ENCODE assay signal across 14 cellular contexts in the genomic region with DNA sequence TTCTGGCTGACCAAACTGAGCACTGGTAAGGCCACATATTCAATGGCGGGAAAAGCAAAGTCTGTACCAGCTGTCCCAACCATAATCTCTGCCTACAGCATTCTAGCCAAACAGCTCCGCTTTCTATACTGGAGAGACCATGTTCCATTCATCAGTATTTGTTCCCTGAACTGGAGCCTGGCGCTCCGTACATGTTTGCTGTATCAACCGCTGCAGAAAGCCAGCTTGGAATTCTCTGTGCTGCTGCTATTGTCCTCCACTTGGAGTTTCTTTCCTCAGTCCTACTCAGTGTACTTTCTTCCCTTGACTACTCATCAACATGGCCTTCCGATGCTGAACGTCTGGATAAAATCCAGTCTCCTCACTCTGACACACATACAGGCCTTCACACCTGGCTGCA. TPM values are rescaled to one million over a fixed set of nuclear protein-coding genes. Genes with fewer than 3 reads are reported as not detected.
DNase-seq lines count a peak whose midpoint lies in the region; ATAC-seq and FAIRE-seq lines count a peak whose summit lies in the region.
"Had no signal": no experiment of that assay in that cellular context is flagged by ENCODE, and none has a peak within 500 bp of the region (broad histone marks: within the 10 kb centered on the region; RNA-seq: fewer than 3 reads in every experiment).

No MANE protein-coding gene starts in this region.

- peaks cover 27% of the 10 kb centered on the region for H3K36me3 Mint-ChIP-seq in activated naive CD4-positive, alpha-beta T cell treated with anti-CD3 and anti-CD28 coated beads, Interleukin-2, amount 10 ng/mL, durations not matched to agents 7 days and 5 days
- H3K36me3 Mint-ChIP-seq in activated CD4-positive, alpha-beta memory T cell treated with anti-CD3 and anti-CD28 coated beads, Interleukin-2, amount 10 ng/mL, durations not matched to agents 7 days and 5 days (ENCODE audit: low read depth), result peaks cover 22% of the 10 kb centered on the region
- peaks cover 4 to 17% (median 6%) of the 10 kb centered on the region in 3 donors for H3K36me3 Mint-ChIP-seq in immature natural killer cell
- peaks cover 8% of the 10 kb centered on the region for H3K36me3 Mint-ChIP-seq in stimulated activated memory B cell treated with anti-CD40 and anti-IgM and Interleukin-4, amounts not matched to agents 10 μg/mL and 1 μg/mL and 100 μg/mL, for 72 hours

- peaks cover 5% of the 10 kb centered on the region for H3K27me3 Mint-ChIP-seq in activated naive CD4-positive, alpha-beta T cell treated with anti-CD3 and anti-CD28 coated beads, Interleukin-2, amount 10 ng/mL, durations not matched to agents 7 days and 5 days
- H3K27me3 Mint-ChIP-seq in activated CD4-positive, alpha-beta memory T cell treated with anti-CD3 and anti-CD28 coated beads, Interleukin-2, amount 10 ng/mL, durations not matched to agents 7 days and 5 days, result no peaks in the 10 kb centered on the region
- peaks cover 11 to 25% (median 21%) of the 10 kb centered on the region in 3 donors for H3K27me3 Mint-ChIP-seq in immature natural killer cell (ENCODE audit: low read depth in 3 of 3)
- no peaks in the 10 kb centered on the region for H3K27me3 Mint-ChIP-seq in stimulated activated memory B cell treated with anti-CD40 and anti-IgM and Interleukin-4, amounts not matched to agents 10 μg/mL and 1 μg/mL and 100 μg/mL, for 72 hours
- H3K27me3 Mint-ChIP-seq: effector memory CD8-positive, alpha-beta T cell had no signal

- no peak for FAIRE-seq in small intestine (lab: Jason Lieb, UNC)
- FAIRE-seq: GM12892 had no signal

- H3K4me1 ChIP-seq in small intestine (ENCODE audit: control insufficient read depth in 2 of 2, insufficient read depth in 1 of 2, low read depth in 1 of 2, low read length in 1 of 2), result peaks cover 12% of the 10 kb centered on the region in 2 donors

- 85 to 89% (median 87%) methylated on average over 7 of the region's 7 CpGs for WGBS in small intestine, 3 donors

- DNase-seq in activated naive CD4-positive, alpha-beta T cell treated with anti-CD3 and anti-CD28 coated beads, Interleukin-2, amount 10 ng/mL, durations not matched to agents 7 days and 5 days, result no peak
- DNase-seq in activated naive CD4-positive, alpha-beta T cell treated with Interleukin-2 at 50 U/mL for 16 hours, result no peak
- DNase-seq in activated CD4-positive, alpha-beta memory T cell treated with anti-CD3 and anti-CD28 coated beads, Interleukin-2, amount 10 ng/mL, durations not matched to agents 7 days and 5 days, result no peak
- DNase-seq in immature natural killer cell, result no peak
- no peak for DNase-seq in T-helper 9 cell
- no peak for DNase-seq in activated gamma-delta T cell (lab: John Stamatoyannopoulos, UW)
- DNase-seq in small intestine, result no peak
- DNase-seq: effector memory CD8-positive, alpha-beta T cell; left colon; MG63; ovary had no signal

- CTCF ChIA-PET in activated naive CD4-positive, alpha-beta T cell treated with anti-CD3 and anti-CD28 coated beads, Interleukin-2, amount 10 ng/mL, durations not matched to agents 7 days and 5 days (lab: Charles Lee), result interaction anchor here (1.2 to 2.7 kb wide), 6 partner anchors 21 to 232 kb away, joined by 3 to 9 read pairs (median 4); no protein-coding TSS in a partner anchor
- CTCF ChIA-PET in activated CD4-positive, alpha-beta memory T cell treated with anti-CD3 and anti-CD28 coated beads, Interleukin-2, amount 10 ng/mL, durations not matched to agents 7 days and 5 days (lab: Charles Lee), result no interaction called here

- POLR2A ChIA-PET in activated CD4-positive, alpha-beta memory T cell treated with anti-CD3 and anti-CD28 coated beads, Interleukin-2, amount 10 ng/mL, durations not matched to agents 7 days and 5 days (lab: Charles Lee), result interaction anchor here (1.0 kb wide), 1 partner anchor 10 kb away, joined by 3 read pairs; no protein-coding TSS in a partner anchor

- H3K4me1 Mint-ChIP-seq in activated naive CD4-positive, alpha-beta T cell treated with anti-CD3 and anti-CD28 coated beads, Interleukin-2, amount 10 ng/mL, durations not matched to agents 7 days and 5 days, result peaks cover 53% of the 10 kb centered on the region
- peaks cover 56% of the 10 kb centered on the region for H3K4me1 Mint-ChIP-seq in activated CD4-positive, alpha-beta memory T cell treated with anti-CD3 and anti-CD28 coated beads, Interleukin-2, amount 10 ng/mL, durations not matched to agents 7 days and 5 days
- H3K4me1 Mint-ChIP-seq in immature natural killer cell, result peaks cover 64 to 74% of the 10 kb centered on the region in 2 donors
- H3K4me1 Mint-ChIP-seq in stimulated activated memory B cell treated with anti-CD40 and anti-IgM and Interleukin-4, amounts not matched to agents 10 μg/mL and 1 μg/mL and 100 μg/mL, for 72 hours, result peaks cover 44% of the 10 kb centered on the region

- H3K4me3 Mint-ChIP-seq in activated naive CD4-positive, alpha-beta T cell treated with anti-CD3 and anti-CD28 coated beads, Interleukin-2, amount 10 ng/mL, durations not matched to agents 7 days and 5 days, result peak overlapping the region; percentile 80
- H3K4me3 Mint-ChIP-seq in activated CD4-positive, alpha-beta memory T cell treated with anti-CD3 and anti-CD28 coated beads, Interleukin-2, amount 10 ng/mL, durations not matched to agents 7 days and 5 days, result peak overlapping the region; percentile 17
- H3K4me3 Mint-ChIP-seq in immature natural killer cell, result peak overlapping the region; percentile 30 to 95 (median 88)
- H3K4me3 Mint-ChIP-seq in stimulated activated memory B cell treated with anti-CD40 and anti-IgM and Interleukin-4, amounts not matched to agents 10 μg/mL and 1 μg/mL and 100 μg/mL, for 72 hours, result no peak overlapping the region

- peak overlapping the region; percentile 21 for H3K27ac Mint-ChIP-seq in activated naive CD4-positive, alpha-beta T cell treated with anti-CD3 and anti-CD28 coated beads, Interleukin-2, amount 10 ng/mL, durations not matched to agents 7 days and 5 days
- no peak overlapping the region for H3K27ac Mint-ChIP-seq in activated CD4-positive, alpha-beta memory T cell treated with anti-CD3 and anti-CD28 coated beads, Interleukin-2, amount 10 ng/mL, durations not matched to agents 7 days and 5 days
- peak overlapping the region; percentile 87 to 97 (median 93) for H3K27ac Mint-ChIP-seq in immature natural killer cell
- H3K27ac Mint-ChIP-seq in stimulated activated memory B cell treated with anti-CD40 and anti-IgM and Interleukin-4, amounts not matched to agents 10 μg/mL and 1 μg/mL and 100 μg/mL, for 72 hours, result peak overlapping the region; percentile 97

- H3K27me3 ChIP-seq in small intestine (ENCODE audit: control insufficient read depth in 2 of 2, insufficient read depth in 2 of 2, low read length in 2 of 2), result no peaks in the 10 kb centered on the region
- H3K27me3 ChIP-seq: MG63, ovary had no signal

- no peak for ATAC-seq in stimulated activated memory B cell treated with anti-CD40 and anti-IgM and Interleukin-4, amounts not matched to agents 10 μg/mL and 1 μg/mL and 100 μg/mL, for 72 hours
- ATAC-seq: effector memory CD8-positive, alpha-beta T cell; left colon had no signal

- H3K4me3 ChIP-seq in small intestine (ENCODE audit: low read depth in 1 of 2, low read length in 2 of 2), result no peak overlapping the region

- H3K9me3 Mint-ChIP-seq in activated naive CD4-positive, alpha-beta T cell treated with anti-CD3 and anti-CD28 coated beads, Interleukin-2, amount 10 ng/mL, durations not matched to agents 7 days and 5 days, result no peaks in the 10 kb centered on the region
- no peaks in the 10 kb centered on the region for H3K9me3 Mint-ChIP-seq in activated CD4-positive, alpha-beta memory T cell treated with anti-CD3 and anti-CD28 coated beads, Interleukin-2, amount 10 ng/mL, durations not matched to agents 7 days and 5 days
- no peaks in the 10 kb centered on the region for H3K9me3 Mint-ChIP-seq in immature natural killer cell
- H3K9me3 Mint-ChIP-seq in stimulated activated memory B cell treated with anti-CD40 and anti-IgM and Interleukin-4, amounts not matched to agents 10 μg/mL and 1 μg/mL and 100 μg/mL, for 72 hours, result no peaks in the 10 kb centered on the region
- H3K9me3 Mint-ChIP-seq: effector memory CD8-positive, alpha-beta T cell had no signal

- H3K27ac ChIP-seq in small intestine (ENCODE audit: low read depth in 1 of 2, low read length in 1 of 2), result no peak overlapping the region
- H3K27ac ChIP-seq: ovary had no signal

- H3K9me3 ChIP-seq in small intestine (ENCODE audit: control insufficient read depth, low read depth), result no peaks in the 10 kb centered on the region
- H3K9me3 ChIP-seq: HAP-1, MG63, ovary had no signal

- peaks cover 0 to 1% of the 10 kb centered on the region in 2 donors for H3K36me3 ChIP-seq in small intestine (ENCODE audit: control insufficient read depth in 2 of 2, insufficient read depth in 2 of 2, low read length in 2 of 2)
- H3K36me3 ChIP-seq: ovary had no signal

RNA-seq across cellular contexts. Expression of a gene that starts 1.9 kb away (rescaled TPM):
- 10 to 100 TPM; 26.3 TPM for total RNA-seq in activated CD4-positive, alpha-beta memory T cell treated with anti-CD3 and anti-CD28 coated beads, Interleukin-2, amount 10 ng/mL, durations not matched to agents 7 days and 5 days
- polyA plus RNA-seq in immature natural killer cell (10 to 100 TPM; 34.0 to 54.6 (median 37.5) TPM), small intestine (10 to 100 TPM; 29.7 to 42.5 (median 31.1) TPM)

RNA-seq across cellular contexts. Expression of a gene that starts 2.0 kb away (rescaled TPM):
- total RNA-seq in activated CD4-positive, alpha-beta memory T cell treated with anti-CD3 and anti-CD28 coated beads, Interleukin-2, amount 10 ng/mL, durations not matched to agents 7 days and 5 days, result 10 to 100 TPM; 32.7 to 32.8 TPM
- polyA plus RNA-seq in immature natural killer cell (10 to 100 TPM; 42.1 to 73.4 (median 58.6) TPM), small intestine (10 to 100 TPM; 17.0 to 33.9 (median 20.8) TPM)
